Comparison of ENCODE assay signal across 8 cellular contexts in genomic region chr10:90787906-90788491, GRCh38.
DNase-seq lines count a peak whose midpoint lies in the region; ATAC-seq, FAIRE-seq and TF ChIP-seq lines count a peak whose summit lies in the region.

No MANE protein-coding gene starts in this region.

- H3K27ac Mint-ChIP-seq in neural crest cell (ENCODE audit: unreplicated experiment) = no peak overlapping the region

- no peak overlapping the region for H3K4me3 Mint-ChIP-seq in neural crest cell

- no peaks in the 10 kb centered on the region for H3K4me1 Mint-ChIP-seq in neural crest cell

- no peaks in the 10 kb centered on the region for H3K9me3 Mint-ChIP-seq in neural crest cell

- no peak for ATAC-seq in omental fat pad (ENCODE audit: low FRiP score)
- ATAC-seq in HG02571 (IDR thresholded peaks at IDR 0.05; ENCODE audit: unreplicated experiment) = no peak

- DNase-seq in D721Med (ENCODE audit: insufficient read length, low spot score) (no peak), HFF-Myc (ENCODE audit: extremely low read depth, low read depth) (no peak), RKO (ENCODE audit: low spot score) (peak; percentile 29), epidermal melanocyte (ENCODE audit: insufficient read length, low spot score) (peak; percentile 39), neural crest cell (ENCODE audit: low read depth, low spot score) (peak; percentile 41), omental fat pad (ENCODE audit: low spot score) (no peak), NK-92 (lab: John Stamatoyannopoulos, UW; ENCODE audit: unreplicated experiment) (no peak)

- peak; percentile 6 for FAIRE-seq in D721Med (lab: Jason Lieb, UNC)

- TF ChIP-seq CTCF in D721Med (IDR thresholded peaks at IDR 0.05; ENCODE audit: insufficient read depth, missing control alignments) = peak; percentile 89
- peak; percentile 84 for TF ChIP-seq CTCF in HFF-Myc (IDR thresholded peaks at IDR 0.05; ENCODE audit: low read depth, low read length, missing control alignments)
- TF ChIP-seq CTCF in neural crest cell (conservative IDR thresholded peaks at IDR 0.05) = peak; percentile 82
- TF ChIP-seq CTCF in omental fat pad (IDR thresholded peaks at IDR 0.05) = peak in 1 of 3 donors; percentile 25

- H3K4me3 ChIP-seq in HFF-Myc (replicated peaks; ENCODE audit: low read depth, low read length) = no peak overlapping the region

- H3K27me3 Mint-ChIP-seq in neural crest cell (ENCODE audit: low read depth) = peaks cover 24% of the 10 kb centered on the region

- H3K36me3 Mint-ChIP-seq in neural crest cell (ENCODE audit: low read depth) = no peaks in the 10 kb centered on the region

Comparison
In these comparisons a context has a peak if more than half of its experiments do, and no peak if none do; other contexts are left out.
1. DNase-seq: peak in RKO (single experiment), epidermal melanocyte (single experiment) and neural crest cell (single experiment); none in D721Med (single experiment), HFF-Myc (single experiment), omental fat pad (single experiment) and NK-92 (single experiment).